ENCODE assay signal across 7 cellular contexts in the genomic region with DNA sequence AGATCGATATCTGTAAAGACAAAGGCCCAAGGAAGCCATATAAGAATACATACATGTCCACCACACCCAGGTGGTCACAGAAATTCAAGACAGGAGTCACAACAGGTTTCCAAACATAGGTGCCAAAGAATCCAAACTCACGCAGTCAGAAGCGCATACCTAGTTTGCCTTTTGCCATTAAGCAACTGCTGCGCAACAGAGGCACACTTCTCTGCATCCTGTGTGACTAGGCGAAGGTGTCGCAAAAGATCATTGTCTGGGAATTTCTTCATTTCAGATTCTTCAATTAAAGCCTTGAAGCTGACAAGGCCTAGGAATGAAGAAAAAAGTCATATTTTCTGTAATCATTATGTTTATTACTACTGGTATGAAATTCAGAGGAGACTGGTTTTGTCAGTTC. TPM values are rescaled to one million over a fixed set of nuclear protein-coding genes. Genes with fewer than 3 reads are reported as not detected.
"Had no signal": no experiment of that assay in that cellular context is flagged by ENCODE, and none has a peak within 500 bp of the region (broad histone marks: within the 10 kb centered on the region; RNA-seq: fewer than 3 reads in every experiment).

No MANE protein-coding gene starts in this region.

- DNase-seq: GOT3, H7, HCEC 1CT, KBM-7 had no signal

- H3K9ac ChIP-seq: KMS-11 had no signal

- H3K4me2 ChIP-seq: KMS-11 had no signal

- H3K27ac Mint-ChIP-seq: IgD-negative memory B cell had no signal

- H3K4me3 Mint-ChIP-seq: IgD-negative memory B cell had no signal

- H3K27me3 Mint-ChIP-seq: IgD-negative memory B cell had no signal

- H3K27ac ChIP-seq: KMS-11 had no signal

- FAIRE-seq: HTR-8/SVneo had no signal

RNA-seq across cellular contexts. Expression of gene SYT2, which starts 32.2 kb away (rescaled TPM):
- polyA plus RNA-seq: IgD-negative memory B cell had no signal
